9 cellular contexts compared by ENCODE assay signal in the genomic region with DNA sequence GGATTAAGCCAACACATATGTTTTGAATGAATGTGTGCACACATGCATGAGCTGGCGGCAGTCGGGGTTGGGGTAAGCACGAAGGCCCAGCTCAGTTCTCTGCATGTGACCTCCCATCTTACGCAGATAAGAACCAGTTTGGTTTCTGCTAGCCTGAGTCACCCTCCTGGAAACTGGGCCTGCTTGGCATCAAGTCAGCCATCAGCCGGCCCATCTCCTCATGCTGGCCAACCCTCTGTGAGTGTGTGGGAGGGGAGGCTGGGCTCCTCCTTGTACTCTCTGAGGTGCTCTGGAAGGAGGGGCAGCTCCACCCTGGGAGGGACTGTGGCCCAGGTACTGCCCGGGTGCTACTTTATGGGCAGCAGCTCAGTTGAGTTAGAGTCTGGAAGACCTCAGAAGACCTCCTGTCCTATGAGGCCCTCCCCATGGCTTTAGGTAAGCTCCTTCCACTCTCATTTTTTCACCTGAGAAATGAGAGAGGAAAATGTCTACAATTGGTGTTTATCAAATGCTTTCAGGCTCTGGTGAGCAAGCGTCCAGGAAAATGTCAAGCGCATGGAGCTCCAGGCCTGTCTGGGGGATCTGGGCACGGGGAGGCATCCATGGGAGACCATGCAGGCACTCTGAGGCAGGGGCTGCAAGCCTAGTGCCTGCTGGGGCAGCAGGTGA. TPM values are rescaled to one million over a fixed set of nuclear protein-coding genes. Genes with fewer than 3 reads are reported as not detected.
DNase-seq lines count a peak whose midpoint lies in the region; ATAC-seq and TF ChIP-seq lines count a peak whose summit lies in the region.
"Had no signal": no experiment of that assay in that cellular context is flagged by ENCODE, and none has a peak within 500 bp of the region (broad histone marks: within the 10 kb centered on the region; RNA-seq: fewer than 3 reads in every experiment).

No MANE protein-coding gene starts in this region.

- no peaks in the 10 kb centered on the region for H3K27me3 ChIP-seq in breast epithelium
- no peaks in the 10 kb centered on the region for H3K27me3 ChIP-seq in CD8-positive, alpha-beta memory T cell (ENCODE audit: insufficient read depth, low read length, poor library complexity, severe bottlenecking)

- peak; percentile 96 for ATAC-seq in mucosa of descending colon

- no peaks in the 10 kb centered on the region for H3K36me3 ChIP-seq in breast epithelium
- no peaks in the 10 kb centered on the region for H3K36me3 ChIP-seq in mucosa of descending colon (ENCODE audit: low read depth)
- no peaks in the 10 kb centered on the region for H3K36me3 ChIP-seq in CD8-positive, alpha-beta memory T cell (ENCODE audit: insufficient read depth, low read length)

- H3K27me3 Mint-ChIP-seq in CD8-positive, alpha-beta memory T cell: peaks cover 2 to 10% of the 10 kb centered on the region in 2 donors
- H3K27me3 Mint-ChIP-seq in chondrocyte (ENCODE audit: low read depth): peaks cover 32% of the 10 kb centered on the region

- no peaks in the 10 kb centered on the region for H3K36me3 Mint-ChIP-seq in CD8-positive, alpha-beta memory T cell
- no peaks in the 10 kb centered on the region for H3K36me3 Mint-ChIP-seq in chondrocyte (ENCODE audit: low read depth)

- CTCF ChIA-PET in CD8-positive, alpha-beta memory T cell (lab: Charles Lee): interaction anchor here (1.6 kb wide), 1 partner anchor 20 kb away, joined by 4 read pairs; no protein-coding TSS in a partner anchor

- no peak for TF ChIP-seq CTCF in breast epithelium (IDR thresholded peaks at IDR 0.05)
- TF ChIP-seq CTCF in mucosa of descending colon (IDR thresholded peaks at IDR 0.05): no peak
- TF ChIP-seq CTCF in chondrocyte (IDR thresholded peaks at IDR 0.05): no peak

- intact Hi-C loops in breast epithelium (cut with DNase I; ENCODE audit: low total_unique reads): no loop called here
- intact Hi-C loops in mucosa of descending colon (cut with DNase I, micrococcal nuclease): no loop called here

- peak overlapping the region in 1 of 8 donors; percentile 72 for H3K27ac Mint-ChIP-seq in CD8-positive, alpha-beta memory T cell
- no peak overlapping the region for H3K27ac Mint-ChIP-seq in chondrocyte (ENCODE audit: unreplicated experiment)

- no peak for TF ChIP-seq POLR2A in breast epithelium (IDR thresholded peaks at IDR 0.05)

- POLR2A ChIA-PET in CD8-positive, alpha-beta memory T cell (lab: Charles Lee): no interaction called here

- DNase-seq in A172 (ENCODE audit: low spot score) (peak; percentile 48), HT1080 (ENCODE audit: low read depth) (peak; percentile 44), breast epithelium (ENCODE audit: low spot score in 2 of 2) (peak; percentile 62 to 86), mucosa of descending colon (peak; percentile 34 to 82 (median 77)), NCI-H2107 (lab: John Stamatoyannopoulos, UW) (no peak), HuH-7 (ENCODE audit: low spot score) (no peak), chondrocyte (ENCODE audit: low spot score) (no peak)
- no peak for DNase-seq in CD8-positive, alpha-beta memory T cell
- DNase-seq: GOT3 had no signal

- no peak overlapping the region for H3K4me3 Mint-ChIP-seq in CD8-positive, alpha-beta memory T cell
- no peak overlapping the region for H3K4me3 Mint-ChIP-seq in chondrocyte (ENCODE audit: unreplicated experiment)

- no peaks in the 10 kb centered on the region for H3K9me3 ChIP-seq in breast epithelium
- no peaks in the 10 kb centered on the region for H3K9me3 ChIP-seq in mucosa of descending colon
- no peaks in the 10 kb centered on the region for H3K9me3 ChIP-seq in CD8-positive, alpha-beta memory T cell (ENCODE audit: low read length)

- H3K4me1 Mint-ChIP-seq in CD8-positive, alpha-beta memory T cell: peaks cover 0 to 11% (median 8%) of the 10 kb centered on the region in 3 donors
- H3K4me1 Mint-ChIP-seq in chondrocyte (ENCODE audit: low read depth): no peaks in the 10 kb centered on the region

- no peak overlapping the region for H3K4me3 ChIP-seq in breast epithelium
- no peak overlapping the region for H3K4me3 ChIP-seq in mucosa of descending colon
- H3K4me3 ChIP-seq in CD8-positive, alpha-beta memory T cell (ENCODE audit: low read length): no peak overlapping the region

- H3K27ac ChIP-seq in breast epithelium: peak overlapping the region; percentile 26 to 76
- H3K27ac ChIP-seq in CD8-positive, alpha-beta memory T cell (ENCODE audit: low read depth, low read length): no peak overlapping the region

- no peaks in the 10 kb centered on the region for H3K4me1 ChIP-seq in breast epithelium
- peaks cover 12% of the 10 kb centered on the region for H3K4me1 ChIP-seq in mucosa of descending colon (ENCODE audit: low read depth)
- peaks cover 12% of the 10 kb centered on the region for H3K4me1 ChIP-seq in CD8-positive, alpha-beta memory T cell (ENCODE audit: insufficient read depth, low read length)

- H3K9me3 Mint-ChIP-seq in CD8-positive, alpha-beta memory T cell: no peaks in the 10 kb centered on the region
- no peaks in the 10 kb centered on the region for H3K9me3 Mint-ChIP-seq in chondrocyte (ENCODE audit: low read depth)

RNA-seq across cellular contexts. Expression of gene IL1RN, which starts 9.7 kb away (rescaled TPM):
- total RNA-seq in A172 (2014; rRNA removed; shearing (Covaris generic)): 0.41 TPM in 1 of 2 replicates, not detected in the other
- total RNA-seq in HT1080 (2014; rRNA removed; shearing (Covaris generic)): 0.10 TPM in 1 of 2 replicates, not detected in the other
- polyA plus RNA-seq in HT1080 (2015; cell fraction: cytosol; rRNA removed): not detected in 2 replicates
- not detected in 2 replicates for polyA plus RNA-seq in HT1080 (2015; cell fraction: nucleus; rRNA removed)
- total RNA-seq in breast epithelium: 1 to 10 TPM in 2 of 3 donors, under 1 TPM in 1; 0.66 to 3.8 (median 1.6) TPM
- 10 to 100 TPM in 1 of 3 donors, under 1 TPM in 2; 0.17 to 11.9 (median 0.76) TPM for total RNA-seq in mucosa of descending colon
- total RNA-seq in CD8-positive, alpha-beta memory T cell: 1 to 10 TPM; 1.2 to 2.3 TPM
- not detected for polyA plus RNA-seq in CD8-positive, alpha-beta memory T cell
- total RNA-seq in chondrocyte: not detected in 3 replicates

RNA-seq across cellular contexts. Expression of gene IL1F10, which starts 50.0 kb away (rescaled TPM):
- total RNA-seq in A172 (2014; rRNA removed; shearing (Covaris generic)): not detected in 2 replicates
- total RNA-seq in HT1080 (2014; rRNA removed; shearing (Covaris generic)): not detected in 2 replicates
- polyA plus RNA-seq in HT1080 (2015; cell fraction: cytosol; rRNA removed): not detected in 2 replicates
- polyA plus RNA-seq in HT1080 (2015; cell fraction: nucleus; rRNA removed): not detected in 2 replicates
- total RNA-seq in breast epithelium: not detected
- not detected for total RNA-seq in mucosa of descending colon
- not detected for total RNA-seq in CD8-positive, alpha-beta memory T cell
- not detected for polyA plus RNA-seq in CD8-positive, alpha-beta memory T cell
- not detected in 3 replicates for total RNA-seq in chondrocyte

RNA-seq across cellular contexts. Expression of gene PSD4, which starts 56.0 kb away (rescaled TPM):
- total RNA-seq in A172 (2014; rRNA removed; shearing (Covaris generic)): 10.0 and 10.2 TPM in 2 replicates
- total RNA-seq in HT1080 (2014; rRNA removed; shearing (Covaris generic)): 41.6 and 44.5 TPM in 2 replicates
- polyA plus RNA-seq in HT1080 (2015; cell fraction: cytosol; rRNA removed): 8.3 and 8.4 TPM in 2 replicates
- polyA plus RNA-seq in HT1080 (2015; cell fraction: nucleus; rRNA removed): 29.0 and 32.7 TPM in 2 replicates
- total RNA-seq in breast epithelium (10 to 100 TPM in 2 of 3 donors, 1 to 10 TPM in 1; 4.3 to 61.2 (median 40.3) TPM), mucosa of descending colon (10 to 100 TPM; 40.8 to 91.3 (median 64.4) TPM), chondrocyte (5.2 to 5.5 TPM (median 5.2 TPM) in 3 replicates)
- 100 to 1,000 TPM; 192 to 193 TPM for total RNA-seq in CD8-positive, alpha-beta memory T cell
- polyA plus RNA-seq in CD8-positive, alpha-beta memory T cell: 42.1 TPM

RNA-seq across cellular contexts. Expression of gene IL36RN, which starts 58.7 kb away (rescaled TPM):
- total RNA-seq in A172 (2014; rRNA removed; shearing (Covaris generic)): not detected in 2 replicates
- not detected in 2 replicates for total RNA-seq in HT1080 (2014; rRNA removed; shearing (Covaris generic))
- polyA plus RNA-seq in HT1080 (2015; cell fraction: cytosol; rRNA removed): not detected in 2 replicates
- polyA plus RNA-seq in HT1080 (2015; cell fraction: nucleus; rRNA removed): not detected in 2 replicates
- total RNA-seq in breast epithelium (not detected), mucosa of descending colon (not detected), chondrocyte (not detected in 3 replicates)
- not detected for total RNA-seq in CD8-positive, alpha-beta memory T cell
- not detected for polyA plus RNA-seq in CD8-positive, alpha-beta memory T cell

Comparison
In these comparisons a context has a peak if more than half of its experiments do, and no peak if none do; other contexts are left out.
1. DNase-seq: peak in A172 (single experiment), HT1080 (single experiment), breast epithelium (2 of 2) and mucosa of descending colon (3 of 3); none in CD8-positive, alpha-beta memory T cell (0 of 5), NCI-H2107 (single experiment), HuH-7 (single experiment) and chondrocyte (single experiment).